8 cellular contexts compared by ENCODE assay signal in the genomic region with DNA sequence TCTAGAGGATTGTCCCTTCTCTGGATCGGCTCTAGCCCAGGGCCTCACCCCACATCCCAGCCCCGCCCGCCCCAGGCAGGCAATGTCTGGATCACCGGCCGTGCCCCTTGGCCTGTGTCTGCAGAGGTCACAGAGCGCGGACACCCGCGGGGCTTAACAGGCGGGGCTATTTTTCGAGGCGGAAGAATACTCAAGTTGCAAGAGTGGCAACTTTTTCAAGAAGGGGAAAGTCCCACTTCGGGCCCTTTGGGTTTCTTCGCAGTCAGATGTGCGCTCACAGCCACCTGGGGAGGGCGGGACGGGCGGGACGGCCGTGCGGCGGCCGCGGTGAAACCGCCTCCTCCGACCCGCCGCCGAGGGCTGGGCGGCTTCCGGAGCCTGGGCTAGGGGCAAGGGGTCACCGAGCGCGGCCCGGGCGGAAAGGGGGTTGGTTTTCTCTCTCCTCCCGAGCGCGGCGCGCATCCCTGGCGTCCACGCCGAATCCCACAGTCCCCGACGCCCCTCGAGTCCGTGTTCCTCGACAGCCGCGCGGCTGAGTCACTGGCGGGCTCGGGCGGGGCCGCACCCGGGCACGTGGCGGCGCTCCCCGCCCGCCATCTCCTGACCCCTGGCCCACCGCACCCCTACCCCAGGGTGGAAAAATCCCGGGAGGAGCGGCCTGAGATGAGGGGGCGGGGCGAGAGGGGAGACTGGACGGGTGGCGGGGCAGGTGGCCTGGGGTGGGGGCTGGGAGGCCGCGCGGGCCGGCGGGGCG. TPM values are rescaled to one million over a fixed set of nuclear protein-coding genes. Genes with fewer than 3 reads are reported as not detected.
DNase-seq lines count a peak whose midpoint lies in the region; ATAC-seq and TF ChIP-seq lines count a peak whose summit lies in the region.

No MANE protein-coding gene starts in this region.

- H3K4me1 ChIP-seq in PC-3 (ENCODE audit: insufficient read depth, low read length) (peaks cover 27% of the 10 kb centered on the region), stomach smooth muscle (ENCODE audit: control insufficient read depth, insufficient read depth, low read length) (peaks cover 43% of the 10 kb centered on the region)

- ATAC-seq in HG03039 (IDR thresholded peaks at IDR 0.05; ENCODE audit: unreplicated experiment) (peak; percentile 22), PC-3 (peak; percentile 17), naive B cell (ENCODE audit: low read depth in 2 of 2) (peak; percentile 64 to 65)
- ATAC-seq in activated T-cell treated with anti-CD3 and anti-CD28 coated beads, Interleukin-2, amount 50 U/mL, for 72 hours (replicated peaks in 1 of 2): peak; percentile 39 to 43

- H3K9me2 ChIP-seq in PC-3 (replicated peaks; ENCODE audit: low read length): no peaks in the 10 kb centered on the region

- H3K79me2 ChIP-seq in PC-3 (ENCODE audit: low read length): peaks cover 41% of the 10 kb centered on the region

- H2AFZ ChIP-seq in PC-3 (ENCODE audit: low read length): peak overlapping the region; percentile 72

- CTCF ChIA-PET in PC-3 (lab: Charles Lee): no interaction called here

- H3K4me1 Mint-ChIP-seq in activated T-cell treated with anti-CD3 and anti-CD28 coated beads, Interleukin-2, amount 50 U/mL, for 72 hours (ENCODE audit: low read depth): peaks cover 42% of the 10 kb centered on the region
- peaks cover 38 to 43% (median 39%) of the 10 kb centered on the region in 3 donors for H3K4me1 Mint-ChIP-seq in naive B cell

- peaks cover 19% of the 10 kb centered on the region for H3K36me3 ChIP-seq in PC-3 (ENCODE audit: low read depth, low read length)
- peaks cover 11 to 15% of the 10 kb centered on the region in 2 donors for H3K36me3 ChIP-seq in stomach smooth muscle (ENCODE audit: control insufficient read depth in 2 of 2, insufficient read depth in 2 of 2, low read length in 2 of 2)

- H3K9me3 Mint-ChIP-seq in activated T-cell treated with anti-CD3 and anti-CD28 coated beads, Interleukin-2, amount 50 U/mL, for 72 hours: no peaks in the 10 kb centered on the region
- H3K9me3 Mint-ChIP-seq in naive B cell: no peaks in the 10 kb centered on the region

- TF ChIP-seq CTCF in PC-3 (conservative IDR thresholded peaks at IDR 0.05; ENCODE audit: low read depth, low read length): no peak

- peak overlapping the region; percentile 98 for H3K4me2 ChIP-seq in PC-3 (ENCODE audit: low read length)

- peak overlapping the region; percentile 93 for H3K9ac ChIP-seq in PC-3 (ENCODE audit: low read length)
- H3K9ac ChIP-seq in stomach smooth muscle (ENCODE audit: low read length in 2 of 2): peak overlapping the region; percentile 68 to 76

- no peak overlapping the region for H3K27ac Mint-ChIP-seq in activated T-cell treated with anti-CD3 and anti-CD28 coated beads, Interleukin-2, amount 50 U/mL, for 72 hours
- H3K27ac Mint-ChIP-seq in naive B cell: peak overlapping the region; percentile 83 to 98 (median 92)

- H3K27me3 Mint-ChIP-seq in activated T-cell treated with anti-CD3 and anti-CD28 coated beads, Interleukin-2, amount 50 U/mL, for 72 hours (ENCODE audit: low read depth): no peaks in the 10 kb centered on the region
- H3K27me3 Mint-ChIP-seq in naive B cell: no peaks in the 10 kb centered on the region

- no peaks in the 10 kb centered on the region for H3F3A ChIP-seq in PC-3 (ENCODE audit: low read length, unreplicated experiment)

- peak overlapping the region; percentile 90 for H3K4me3 ChIP-seq in PC-3 (ENCODE audit: low read length)
- H3K4me3 ChIP-seq in stomach smooth muscle (ENCODE audit: low read length in 2 of 2): peak overlapping the region; percentile 91 to 94

- H3K27me3 ChIP-seq in PC-3 (ENCODE audit: low read length): no peaks in the 10 kb centered on the region
- no peaks in the 10 kb centered on the region for H3K27me3 ChIP-seq in stomach smooth muscle (ENCODE audit: control insufficient read depth in 1 of 2, insufficient read depth in 2 of 2, low read length in 2 of 2)

- intact Hi-C loops in PC-3 (cut with micrococcal nuclease): loop anchor here (1.0 kb wide), 1 partner anchor 18 kb away; a partner anchor contains a TSS

- BruUV-seq in PC-3 (replicated peaks; lab: Mats Ljungman, UMichigan): no TSS peak

- H3K9me3 ChIP-seq in PC-3 (ENCODE audit: low read length): no peaks in the 10 kb centered on the region
- no peaks in the 10 kb centered on the region for H3K9me3 ChIP-seq in stomach smooth muscle (ENCODE audit: control insufficient read depth in 2 of 2, low read length in 2 of 2)

- H3K27ac ChIP-seq in PC-3 (ENCODE audit: low read length) (peak overlapping the region; percentile 85), stomach smooth muscle (ENCODE audit: low read length) (peak overlapping the region; percentile 97)

- POLR2A ChIA-PET in PC-3 (lab: Charles Lee; ENCODE audit: unreplicated experiment): interaction anchor here (0.7 to 1.1 kb wide), 2 partner anchors 10 to 20 kb away, joined by 3 to 4 read pairs; a partner anchor contains a TSS

- peak; percentile 63 to 68 for DNase-seq in NCI-H524 (lab: John Stamatoyannopoulos, UW)
- DNase-seq in NCI-H524 treated with DMSO at 0.1 percent for 48 hours (lab: John Stamatoyannopoulos, UW): no peak
- peak; percentile 74 for DNase-seq in PC-3
- DNase-seq in activated T-cell treated with anti-CD3 and anti-CD28 coated beads, Interleukin-2, amount 50 U/mL, for 72 hours: peak; percentile 81 to 86
- DNase-seq in fibroblast of gingiva (ENCODE audit: low read depth): peak; percentile 69
- peak; percentile 85 for DNase-seq in naive B cell

- peaks cover 22% of the 10 kb centered on the region for H4K20me1 ChIP-seq in PC-3 (ENCODE audit: low read length)

- peak overlapping the region; percentile 93 to 98 for H3K4me3 Mint-ChIP-seq in activated T-cell treated with anti-CD3 and anti-CD28 coated beads, Interleukin-2, amount 50 U/mL, for 72 hours
- H3K4me3 Mint-ChIP-seq in naive B cell: peak overlapping the region; percentile 85 to 100 (median 99)

- peaks cover 18 to 28% of the 10 kb centered on the region in 2 donors for H3K36me3 Mint-ChIP-seq in activated T-cell treated with anti-CD3 and anti-CD28 coated beads, Interleukin-2, amount 50 U/mL, for 72 hours (ENCODE audit: insufficient read depth in 2 of 2)
- peaks cover 14 to 21% of the 10 kb centered on the region in 2 donors for H3K36me3 Mint-ChIP-seq in naive B cell

RNA-seq across cellular contexts. Expression of a gene that starts 1.2 kb away (rescaled TPM):
- 1,914 and 2,339 TPM in 2 replicates for total RNA-seq in PC-3 (2014; rRNA removed)
- 1,000 to 10,000 TPM; 1,225 to 1,232 TPM for total RNA-seq in activated T-cell treated with anti-CD3 and anti-CD28 coated beads, Interleukin-2, amount 50 U/mL, for 72 hours
- 1,000 to 10,000 TPM; 1,151 to 1,601 (median 1,370) TPM for polyA plus RNA-seq in naive B cell (ENCODE audit: low read depth in 6 of 6)

RNA-seq across cellular contexts. Expression of a gene that starts 1.4 kb away (rescaled TPM):
- 2.4 and 7.5 TPM in 2 replicates for total RNA-seq in PC-3 (2014; rRNA removed)
- 100 to 1,000 TPM in 1 of 2 donors, 10 to 100 TPM in 1; 90.0 to 102 TPM for total RNA-seq in activated T-cell treated with anti-CD3 and anti-CD28 coated beads, Interleukin-2, amount 50 U/mL, for 72 hours
- polyA plus RNA-seq in naive B cell (ENCODE audit: low read depth in 6 of 6): 1 to 10 TPM in 4 of 6 donors, under 1 TPM in 1, not detected in 1; 0.79 to 3.2 (median 1.2) TPM

RNA-seq across cellular contexts. Expression of a gene that starts 9.4 kb away (rescaled TPM):
- 37.8 and 43.1 TPM in 2 replicates for total RNA-seq in PC-3 (2014; rRNA removed)
- 100 to 1,000 TPM; 176 to 201 TPM for total RNA-seq in activated T-cell treated with anti-CD3 and anti-CD28 coated beads, Interleukin-2, amount 50 U/mL, for 72 hours
- polyA plus RNA-seq in naive B cell (ENCODE audit: low read depth in 6 of 6): 10 to 100 TPM; 19.9 to 25.8 (median 22.7) TPM

RNA-seq across cellular contexts. Expression of a gene that starts 9.7 kb away (rescaled TPM):
- total RNA-seq in PC-3 (2014; rRNA removed): 64.3 and 72.1 TPM in 2 replicates
- 10 to 100 TPM; 40.4 to 43.8 TPM for total RNA-seq in activated T-cell treated with anti-CD3 and anti-CD28 coated beads, Interleukin-2, amount 50 U/mL, for 72 hours
- polyA plus RNA-seq in naive B cell (ENCODE audit: low read depth in 6 of 6): 10 to 100 TPM; 61.0 to 89.1 (median 71.4) TPM

RNA-seq across cellular contexts. Expression of a gene that starts 17.4 kb away (rescaled TPM):
- total RNA-seq in PC-3 (2014; rRNA removed): not detected in 2 replicates
- total RNA-seq in activated T-cell treated with anti-CD3 and anti-CD28 coated beads, Interleukin-2, amount 50 U/mL, for 72 hours: under 1 TPM in 1 of 2 donors, not detected in 1; 0.26 TPM
- polyA plus RNA-seq in naive B cell (ENCODE audit: low read depth in 6 of 6): under 1 TPM in 4 of 6 donors, not detected in 2; 0.42 to 1.00 (median 0.56) TPM

Comparison
In these comparisons a context has a peak if more than half of its experiments do, and no peak if none do; other contexts are left out.
1. RNA of a gene that starts 1.4 kb away (total RNA-seq): 90.0 to 102 TPM in activated T-cell treated with anti-CD3 and anti-CD28 coated beads, Interleukin-2, amount 50 U/mL, for 72 hours; 2.4 to 7.5 TPM in PC-3; every median in the first group is over 10 times any median in the second.
2. Peak in every context shown above with its lines, with median percentiles within 50 percentile points of each other: ATAC-seq.